31 cellular contexts compared by ENCODE assay signal in the genomic region with DNA sequence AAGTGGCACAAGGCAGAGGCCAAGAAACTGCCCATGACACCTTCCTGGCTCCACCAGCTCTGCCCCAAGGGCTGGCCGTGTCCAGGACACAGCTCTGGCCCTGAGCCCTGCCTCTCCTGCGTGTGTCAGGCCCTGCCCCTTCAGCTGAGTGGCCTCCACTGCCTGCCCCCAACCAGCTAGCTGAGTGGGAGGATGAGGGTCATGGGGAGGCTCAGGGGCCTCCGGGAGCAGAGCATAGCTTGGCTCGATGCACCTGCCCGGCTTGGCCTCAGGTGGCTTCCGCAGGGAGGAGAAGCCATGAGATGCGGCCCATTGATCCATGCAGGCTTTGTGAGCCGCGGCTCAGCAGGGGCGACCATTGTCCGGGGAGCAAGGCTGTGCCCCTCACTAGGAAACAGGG.
DNase-seq lines count a peak whose midpoint lies in the region; TF ChIP-seq lines count a peak whose summit lies in the region.
"Had no signal": no experiment of that assay in that cellular context is flagged by ENCODE, and none has a peak within 500 bp of the region (broad histone marks: within the 10 kb centered on the region; RNA-seq: fewer than 3 reads in every experiment).

No MANE protein-coding gene starts in this region.

- no peak overlapping the region for H4K91ac ChIP-seq in neuronal stem cell (ENCODE audit: low read depth, low read length, poor library complexity)
- no peak overlapping the region for H4K91ac ChIP-seq in trophoblast cell (ENCODE audit: low read depth, low read length)

- H3K4me2 ChIP-seq in neuronal stem cell (ENCODE audit: insufficient read depth, low read length, poor library complexity, severe bottlenecking) (no peak overlapping the region), trophoblast cell (ENCODE audit: low read length) (no peak overlapping the region)
- H3K4me2 ChIP-seq: A549; BLaER1; BLaER1 treated with 17β-estradiol and CSF1 and Interleukin-3, amounts not matched to agents 10 nM and 100 nM had no signal

- no peak overlapping the region for H2BK120ac ChIP-seq in neuronal stem cell (ENCODE audit: low read depth, low read length)
- H2BK120ac ChIP-seq in trophoblast cell (ENCODE audit: insufficient read depth, low read length, poor library complexity), result no peak overlapping the region

- H3K14ac ChIP-seq in neuronal stem cell (ENCODE audit: low read length) (peak overlapping the region; percentile 78), trophoblast cell (ENCODE audit: low read length) (no peak overlapping the region)

- H2BK5ac ChIP-seq in neuronal stem cell (ENCODE audit: low read length) (no peak overlapping the region), trophoblast cell (ENCODE audit: low read depth, low read length, poor library complexity) (no peak overlapping the region)

- H3K36me3 ChIP-seq in neuronal stem cell (replicated peaks in 1 of 2; ENCODE audit: control insufficient read depth in 2 of 2, insufficient read depth in 2 of 2, low read length in 2 of 2) (no peaks in the 10 kb centered on the region), trophoblast cell (ENCODE audit: control insufficient read depth in 1 of 2, insufficient read depth in 2 of 2, low read length in 2 of 2) (no peaks in the 10 kb centered on the region)
- H3K36me3 ChIP-seq: BE2C; BLaER1; BLaER1 treated with 17β-estradiol and CSF1 and Interleukin-3, amounts not matched to agents 10 nM and 100 nM had no signal

- H2AFZ ChIP-seq in neuronal stem cell (ENCODE audit: low read length), result no peak overlapping the region
- no peak overlapping the region for H2AFZ ChIP-seq in trophoblast cell (ENCODE audit: insufficient read depth, low read length, poor library complexity)

- peak overlapping the region; percentile 53 for H3K23ac ChIP-seq in neuronal stem cell (ENCODE audit: low read depth, low read length, poor library complexity)
- no peak overlapping the region for H3K23ac ChIP-seq in trophoblast cell (ENCODE audit: low read length)

- no peak for DNase-seq in neuronal stem cell (ENCODE audit: low spot score)
- no peak for DNase-seq in trophoblast cell
- no peak for DNase-seq in activated CD4-positive, CD25-positive, alpha-beta regulatory T cell treated with anti-CD3 and anti-CD28 coated beads, Interleukin-2, amount 50 U/mL, for 72 hours
- no peak for DNase-seq in activated naive CD4-positive, alpha-beta T cell (lab: John Stamatoyannopoulos, UW)
- DNase-seq in HEK293T (ENCODE audit: extremely low spot score), result no peak
- DNase-seq: 8988T; ACHN; AML-193; BE2C; C1 segment of cervical spinal cord; Caco-2; Calu3; CD4-positive, alpha-beta memory T cell; CD4-positive, alpha-beta T cell; CD4-positive, CD25-positive, alpha-beta regulatory T cell; CD8-positive, alpha-beta memory T cell; CD8-positive, alpha-beta T cell; COR-L47; DMS 273 treated with DMSO at 0.1 percent for 48 hours; DMS153; DMS53; DMS79; DMS79 treated with DMSO at 0.1 percent for 48 hours; DND-41; EL had no signal

- H3K4me3 ChIP-seq in iPS-18c (ENCODE audit: insufficient read depth, low read depth, low read length) (peak overlapping the region; percentile 6; the same call in 1 of the 2 replicates), neuronal stem cell (ENCODE audit: low read length in 2 of 2) (no peak overlapping the region), trophoblast cell (ENCODE audit: low read depth, low read length) (peak overlapping the region; percentile 28)
- H3K4me3 ChIP-seq: A549; BLaER1; BLaER1 treated with 17β-estradiol and CSF1 and Interleukin-3, amounts not matched to agents 10 nM and 100 nM had no signal

- H3K4me1 ChIP-seq in neuronal stem cell (ENCODE audit: control insufficient read depth in 2 of 2, insufficient read depth in 1 of 2, low read depth in 1 of 2, low read length in 2 of 2), result no peaks in the 10 kb centered on the region
- no peaks in the 10 kb centered on the region for H3K4me1 ChIP-seq in trophoblast cell (ENCODE audit: control insufficient read depth in 1 of 2, insufficient read depth in 2 of 2, low read length in 2 of 2)
- H3K4me1 ChIP-seq: A549, BE2C, BLaER1, Caco-2 had no signal

- peak overlapping the region; percentile 86 for H2AK5ac ChIP-seq in neuronal stem cell (ENCODE audit: low read depth, low read length)
- H2AK5ac ChIP-seq in trophoblast cell (ENCODE audit: low read length), result no peak overlapping the region

- H3K79me1 ChIP-seq in neuronal stem cell (ENCODE audit: low read depth, low read length), result peaks cover 5% of the 10 kb centered on the region
- no peaks in the 10 kb centered on the region for H3K79me1 ChIP-seq in trophoblast cell (ENCODE audit: low read length)

- H4K12ac ChIP-seq in trophoblast cell (ENCODE audit: low read depth, low read length), result no peak overlapping the region

- H3K27ac ChIP-seq in neuronal stem cell (replicated peaks; ENCODE audit: low read length) (no peak overlapping the region), trophoblast cell (ENCODE audit: low read depth, low read length) (no peak overlapping the region)
- H3K27ac ChIP-seq: 22Rv1; A549; BLaER1; BLaER1 treated with 17β-estradiol and CSF1 and Interleukin-3, amounts not matched to agents 10 nM and 100 nM; C4-2B had no signal

- no peaks in the 10 kb centered on the region for H3K79me2 ChIP-seq in trophoblast cell (ENCODE audit: control insufficient read depth, insufficient read depth, low read length, poor library complexity)

- H3K9me3 ChIP-seq in iPS-18c (ENCODE audit: control insufficient read depth, insufficient read depth, low read length) (peaks cover 60% of the 10 kb centered on the region), neuronal stem cell (replicated peaks in 1 of 2; ENCODE audit: control insufficient read depth in 2 of 2, insufficient read depth in 1 of 2, low read depth in 1 of 2, low read length in 2 of 2) (no peaks in the 10 kb centered on the region), trophoblast cell (ENCODE audit: insufficient read depth, low read depth, low read length) (peaks cover 52% of the 10 kb centered on the region)
- H3K9me3 ChIP-seq: A549; BE2C; BLaER1; BLaER1 treated with 17β-estradiol and CSF1 and Interleukin-3, amounts not matched to agents 10 nM and 100 nM; Caco-2 had no signal

- CTCF ChIA-PET in HEK293T (lab: Yijun Ruan, JAX), result no interaction called here

- WGBS in neuronal stem cell (ENCODE audit: extremely low coverage in 2 of 2, insufficient read length in 2 of 2, insufficient replicate concordance in 1 of 2), 2 donors, result no CpG with 5 or more reads among the region's 11 CpGs
- WGBS in trophoblast cell (ENCODE audit: extremely low coverage, insufficient coverage, insufficient read length), result no CpG with 5 or more reads among the region's 11 CpGs

- H4K8ac ChIP-seq in neuronal stem cell (ENCODE audit: low read depth, low read length) (no peak overlapping the region), trophoblast cell (ENCODE audit: low read depth, low read length) (no peak overlapping the region)

- H3K18ac ChIP-seq in neuronal stem cell (ENCODE audit: low read length), result peak overlapping the region; percentile 92
- H3K18ac ChIP-seq in trophoblast cell (ENCODE audit: low read length), result no peak overlapping the region

- H3K4ac ChIP-seq in neuronal stem cell (ENCODE audit: low read length), result no peak overlapping the region
- no peak overlapping the region for H3K4ac ChIP-seq in trophoblast cell (ENCODE audit: low read depth, low read length)

- H3K9ac ChIP-seq in neuronal stem cell (ENCODE audit: low read depth, low read length, poor library complexity) (peak overlapping the region; percentile 12), trophoblast cell (ENCODE audit: low read length) (no peak overlapping the region)
- H3K9ac ChIP-seq: BLaER1; BLaER1 treated with 17β-estradiol and CSF1 and Interleukin-3, amounts not matched to agents 10 nM and 100 nM had no signal

- POLR2A ChIA-PET in HEK293T (lab: Yijun Ruan, JAX), result no interaction called here

- H2BK12ac ChIP-seq in neuronal stem cell (ENCODE audit: low read length), result peak overlapping the region; percentile 89
- H2BK12ac ChIP-seq in trophoblast cell (ENCODE audit: low read length), result no peak overlapping the region

- H2BK15ac ChIP-seq in neuronal stem cell (ENCODE audit: low read length), result peak overlapping the region; percentile 72

- peaks cover 0 to 47% (median 0%) of the 10 kb centered on the region in 3 experiments for H3K27me3 ChIP-seq in neuronal stem cell (ENCODE audit: control insufficient read depth in 3 of 3, insufficient read depth in 3 of 3, low read depth in 1 of 3, low read length in 3 of 3)
- H3K27me3 ChIP-seq in trophoblast cell (ENCODE audit: insufficient read depth, low read length), result no peaks in the 10 kb centered on the region

TF ChIP-seq in HEK293T, 16 proteins besides CTCF, POLR2A, EP300 and RAD21:
- TF ChIP-seq BHLHE40 (IDR thresholded peaks at IDR 0.05; ENCODE audit: borderline replicate concordance) (no peak), FOXK2 (IDR thresholded peaks at IDR 0.05) (no peak), HDGF (IDR thresholded peaks at IDR 0.05; ENCODE audit: borderline replicate concordance) (no peak), SP1 (IDR thresholded peaks at IDR 0.05) (no peak), FOXM1 (IDR thresholded peaks at IDR 0.05; ENCODE audit: borderline replicate concordance) (no peak), SUZ12 (IDR thresholded peaks at IDR 0.05) (no peak), L3MBTL2 (conservative IDR thresholded peaks at IDR 0.05) (no peak), ARNT (IDR thresholded peaks at IDR 0.05) (no peak), NFRKB (IDR thresholded peaks at IDR 0.05) (no peak), LEF1 (IDR thresholded peaks at IDR 0.05; ENCODE audit: borderline replicate concordance) (no peak), TARDBP (IDR thresholded peaks at IDR 0.05) (no peak), CTBP1 (IDR thresholded peaks at IDR 0.05; ENCODE audit: borderline replicate concordance) (no peak)

Comparison
In these comparisons a context has a peak if more than half of its experiments do, and no peak if none do; other contexts are left out.
1. H3K4me3 ChIP-seq: peak in iPS-18c (single experiment) and trophoblast cell (single experiment); none in neuronal stem cell (0 of 2).